In genomic region chr2:85496481-85496880, GRCh38 we compare ENCODE assay signal across 26 cellular contexts. TPM values are rescaled to one million over a fixed set of nuclear protein-coding genes. Genes with fewer than 3 reads are reported as not detected.
A peak's percentile ranks its signal among the peaks of the same experiment; 100 is the strongest.
DNase-seq lines count a peak whose midpoint lies in the region; ATAC-seq, FAIRE-seq and TF ChIP-seq lines count a peak whose summit lies in the region.
"Had no signal": no experiment of that assay in that cellular context is flagged by ENCODE, and none has a peak within 500 bp of the region (broad histone marks: within the 10 kb centered on the region; RNA-seq: fewer than 3 reads in every experiment).

No MANE protein-coding gene starts in this region.

- no peak overlapping the region for H4K91ac ChIP-seq in IMR-90 (ENCODE audit: insufficient read depth, low read depth, low read length)

- H3K4me3 ChIP-seq in A549 (no peak overlapping the region), IMR-90 (ENCODE audit: insufficient read depth, low read depth, low read length) (no peak overlapping the region), K562 (no peak overlapping the region), upper lobe of left lung (no peak overlapping the region)
- H3K4me3 ChIP-seq: BLaER1, GM12878 had no signal

- dilution Hi-C loops in IMR-90 (cut with HindIII; ENCODE audit: low sequenced_read_pairs, unreplicated experiment) = no loop called here

- no peak overlapping the region for H3K14ac ChIP-seq in IMR-90 (replicated peaks; ENCODE audit: low read depth, low read length)

- H3K9ac ChIP-seq in IMR-90 (ENCODE audit: low read depth, low read length) (no peak overlapping the region), K562 (ENCODE audit: insufficient read depth in 1 of 2, low read depth in 2 of 2, low read length in 2 of 2) (peak overlapping the region in 1 of 2 experiments; percentile 23; a peak in 1 of 4 replicates)
- H3K9ac ChIP-seq: BLaER1 had no signal

- no peak overlapping the region for H2BK5ac ChIP-seq in IMR-90 (ENCODE audit: low read depth, low read length, poor library complexity, severe bottlenecking)

- no peak overlapping the region for H3K23ac ChIP-seq in IMR-90 (ENCODE audit: low read depth, low read length)

- H4K8ac ChIP-seq in IMR-90 (ENCODE audit: low read depth in 2 of 2, low read length in 2 of 2) = no peak overlapping the region

- no peak for TF ChIP-seq RAD21 in A549 (conservative IDR thresholded peaks at IDR 0.05 in 1 of 2, IDR thresholded peaks at IDR 0.05 in 1 of 2)
- no peak for TF ChIP-seq RAD21 in IMR-90 (IDR thresholded peaks at IDR 0.05; ENCODE audit: low read length)
- no peak for TF ChIP-seq RAD21 in K562 (CRISPR knock-in tag; conservative IDR thresholded peaks at IDR 0.05 in 1 of 2, IDR thresholded peaks at IDR 0.05 in 1 of 2)

- H3K27ac ChIP-seq in A549 = peak overlapping the region; percentile 17 to 27; a peak in 4 of 6 replicates
- H3K27ac ChIP-seq in IMR-90 (ENCODE audit: insufficient read depth, low read length) = no peak overlapping the region
- H3K27ac ChIP-seq in K562 (ENCODE audit: extremely low read depth, low read depth, low read length) = peak overlapping the region; percentile 60
- H3K27ac ChIP-seq in upper lobe of left lung = no peak overlapping the region
- H3K27ac ChIP-seq: 22Rv1, BLaER1 had no signal

- H3K36me3 ChIP-seq in IMR-90 (ENCODE audit: control insufficient read depth, insufficient read depth, low read length) (no peaks in the 10 kb centered on the region), K562 (ENCODE audit: control insufficient read depth, insufficient read depth, low read length) (no peaks in the 10 kb centered on the region; the same call in 1 of the 3 replicates), upper lobe of left lung (no peaks in the 10 kb centered on the region)
- H3K36me3 ChIP-seq: BE2C, BLaER1 had no signal

- TF ChIP-seq POLR2A in A549 (IDR thresholded peaks at IDR 0.05; ENCODE audit: low read length) (no peak), IMR-90 (IDR thresholded peaks at IDR 0.05; ENCODE audit: low read depth, low read length) (no peak), K562 (conservative IDR thresholded peaks at IDR 0.05) (no peak), erythroblast (IDR thresholded peaks at IDR 0.05; ENCODE audit: low read length) (no peak), upper lobe of left lung (IDR thresholded peaks at IDR 0.05) (no peak)

- DNase-seq in A549 (ENCODE audit: low read depth in 1 of 2, low spot score in 1 of 2) = no peak
- DNase-seq in IMR-90 = no peak
- peak in 1 of 4 experiments; percentile 61 for DNase-seq in K562 (ENCODE audit: extremely low read depth in 1 of 4, low spot score in 3 of 4)
- peak; percentile 24 to 58 for DNase-seq in erythroblast (lab: John Stamatoyannopoulos, UW)
- DNase-seq in kidney tubule cell (ENCODE audit: low spot score) = no peak
- no peak for DNase-seq in activated effector memory CD4-positive, alpha-beta T cell treated with Interleukin-2 at 50 U/mL for 16 hours
- DNase-seq in upper lobe of left lung = no peak
- DNase-seq: ACHN; BE2C; C1 segment of cervical spinal cord; CD4-positive, alpha-beta memory T cell; CD4-positive, CD25-positive, alpha-beta regulatory T cell; CD8-positive, alpha-beta memory T cell; COR-L47; DMS 273 treated with DMSO at 0.1 percent for 48 hours; DMS153; DMS53; DMS79; DND-41; EL; GDM1 had no signal

- BruUV-seq in IMR-90 (replicated peaks; lab: Mats Ljungman, UMichigan) = no TSS peak
- no TSS peak for BruUV-seq in K562 (replicated peaks; lab: Mats Ljungman, UMichigan)

- WGBS in A549 (ENCODE audit: missing lambda C conversion rate) = 93% methylated on average over 1 of the region's 1 CpG
- no CpG with 5 or more reads among the region's 1 CpG for WGBS in IMR-90 (ENCODE audit: extremely low coverage in 2 of 2, insufficient read length in 1 of 2), 2 experiments
- WGBS in K562 (ENCODE audit: insufficient coverage, low coverage, missing lambda C conversion rate) = 15% methylated on average over 1 of the region's 1 CpG
- 100% methylated on average over 1 of the region's 1 CpG for WGBS in upper lobe of left lung, 2 donors

- peaks cover 25% of the 10 kb centered on the region for H3K79me2 ChIP-seq in K562 (ENCODE audit: control insufficient read depth, insufficient read depth, low read length)

- intact Hi-C loops in IMR-90 (cut with micrococcal nuclease) (loop anchor here (5.0 kb wide), 2 partner anchors 41 to 44 kb away; partner anchors contain the start of gene MAT2A), K562 (cut with micrococcal nuclease) (loop anchor here (5.0 kb wide), 1 partner anchor 59 kb away; no protein-coding TSS in a partner anchor)

- no peak overlapping the region for H3K4me2 ChIP-seq in A549
- no peak overlapping the region for H3K4me2 ChIP-seq in IMR-90 (ENCODE audit: low read depth, low read length)
- peak overlapping the region; percentile 70 for H3K4me2 ChIP-seq in K562 (ENCODE audit: insufficient read depth, low read length)
- H3K4me2 ChIP-seq: BLaER1 had no signal

- no peak overlapping the region for H3K56ac ChIP-seq in IMR-90 (ENCODE audit: extremely low read depth, insufficient read depth, low read length)

- TF ChIP-seq CTCF in A549 (IDR thresholded peaks at IDR 0.05) (no peak), IMR-90 (conservative IDR thresholded peaks at IDR 0.05; ENCODE audit: low read depth, low read length) (no peak), K562 (IDR thresholded peaks at IDR 0.05 in 2 of 3, conservative IDR thresholded peaks at IDR 0.05 in 1 of 3; ENCODE audit: insufficient read depth in 2 of 3, low read depth in 1 of 3, low read length in 3 of 3) (no peak), upper lobe of left lung (IDR thresholded peaks at IDR 0.05) (no peak)

- in situ Hi-C loops in IMR-90 (cut with MboI; ENCODE audit: low sequenced_read_pairs) = no loop called here
- in situ Hi-C loops in K562 (cut with MboI) = no loop called here

- peaks cover 23% of the 10 kb centered on the region for H3K4me1 ChIP-seq in A549
- peaks cover 4% of the 10 kb centered on the region; the same call in 1 of the 2 replicates for H3K4me1 ChIP-seq in IMR-90 (ENCODE audit: control insufficient read depth, insufficient read depth, low read length)
- H3K4me1 ChIP-seq in K562 (replicated peaks in 1 of 2; ENCODE audit: control insufficient read depth in 2 of 2, insufficient read depth in 2 of 2, low read length in 2 of 2) = peaks cover 15 to 49% of the 10 kb centered on the region in 2 experiments
- H3K4me1 ChIP-seq in upper lobe of left lung = peaks cover 3 to 9% (median 4%) of the 10 kb centered on the region in 4 donors
- H3K4me1 ChIP-seq: BE2C had no signal

- no peak overlapping the region for H4K5ac ChIP-seq in IMR-90 (ENCODE audit: low read depth, low read length)

- H3K27me3 ChIP-seq in IMR-90 (ENCODE audit: control insufficient read depth, insufficient read depth, low read length) (no peaks in the 10 kb centered on the region), K562 (ENCODE audit: control insufficient read depth in 2 of 2, insufficient read depth in 2 of 2, low read length in 2 of 2) (no peaks in the 10 kb centered on the region), upper lobe of left lung (no peaks in the 10 kb centered on the region)
- H3K27me3 ChIP-seq: BE2C, BLaER1 had no signal

- POLR2A ChIA-PET in A549 (lab: Yijun Ruan, JAX) (no interaction called here), IMR-90 (lab: Charles Lee; ENCODE audit: unreplicated experiment) (no interaction called here), K562 (lab: Yijun Ruan, JAX) (interaction anchor here (0.6 to 3.1 kb wide), 9 partner anchors 11 to 106 kb away, joined by 3 to 16 read pairs (median 3); partner anchors contain the start of gene MAT2A)

- H3K4ac ChIP-seq in IMR-90 (ENCODE audit: low read depth, low read length) = no peak overlapping the region

- no peak overlapping the region for H2AFZ ChIP-seq in IMR-90 (replicated peaks; ENCODE audit: low read length, poor library complexity)
- H2AFZ ChIP-seq in K562 (ENCODE audit: low read depth, low read length) = peak overlapping the region; percentile 48

- no peaks in the 10 kb centered on the region for H3K9me3 ChIP-seq in A549
- H3K9me3 ChIP-seq in IMR-90 (ENCODE audit: control insufficient read depth, insufficient read depth, low read length) = no peaks in the 10 kb centered on the region
- no peaks in the 10 kb centered on the region for H3K9me3 ChIP-seq in K562 (replicated peaks; ENCODE audit: control insufficient read depth, insufficient read depth, low read depth, low read length)
- no peaks in the 10 kb centered on the region for H3K9me3 ChIP-seq in upper lobe of left lung
- H3K9me3 ChIP-seq: BE2C, BLaER1 had no signal

- H2BK120ac ChIP-seq in IMR-90 (ENCODE audit: low read depth, low read length) = no peak overlapping the region

- CTCF ChIA-PET in A549 (lab: Yijun Ruan, JAX) = interaction anchor here (0.6 to 2.0 kb wide), 4 partner anchors 10 to 75 kb away, joined by 3 to 6 read pairs (median 5); no protein-coding TSS in a partner anchor
- CTCF ChIA-PET in IMR-90 (lab: Yijun Ruan, JAX) = no interaction called here
- CTCF ChIA-PET in K562 (lab: Yijun Ruan, JAX; ENCODE audit: low intra/inter-chr PET ratio) = no interaction called here

- H2AK9ac ChIP-seq in IMR-90 (replicated peaks; ENCODE audit: low read depth, low read length, poor library complexity) = no peak overlapping the region

- H4K20me1 ChIP-seq in IMR-90 (ENCODE audit: insufficient read depth, low read length) (no peaks in the 10 kb centered on the region), K562 (replicated peaks; ENCODE audit: control insufficient read depth, insufficient read depth, low read length) (no peaks in the 10 kb centered on the region)
- H4K20me1 ChIP-seq: BLaER1 had no signal

- H3K18ac ChIP-seq in IMR-90 (ENCODE audit: low read depth, low read length) = no peak overlapping the region

- 0 out of 3 replicates have a peak overlapping the region, but pooled peaks have one; percentile 44 for H2BK15ac ChIP-seq in IMR-90 (ENCODE audit: low read depth, low read length)

- FAIRE-seq in A549 (lab: Jason Lieb, UNC) (no peak), K562 (lab: Jason Lieb, UNC) (peak; percentile 46)
- FAIRE-seq: GM12878, GM19239 had no signal

- H2AK5ac ChIP-seq in IMR-90 (ENCODE audit: low read depth, low read length) = no peak overlapping the region

- TF ChIP-seq EP300 in A549 (IDR thresholded peaks at IDR 0.05) (no peak), K562 (IDR thresholded peaks at IDR 0.05; ENCODE audit: low read length) (peak; percentile 51; the same call in 1 of the 2 replicates), upper lobe of left lung (IDR thresholded peaks at IDR 0.05) (no peak)

- no peaks in the 10 kb centered on the region; a peak in 1 of 4 replicates for H3K79me1 ChIP-seq in IMR-90 (ENCODE audit: low read depth in 1 of 2, low read length in 2 of 2)

- 0 out of 2 replicates have a peak overlapping the region, but pooled peaks have one; percentile 49 for H2BK20ac ChIP-seq in IMR-90 (ENCODE audit: low read depth, low read length)

- ATAC-seq in A549 (no peak), IMR-90 (ENCODE audit: low read depth) (no peak), K562 (peak; percentile 11), GM21423 (IDR thresholded peaks at IDR 0.05; ENCODE audit: unreplicated experiment) (no peak), upper lobe of left lung (ENCODE audit: low FRiP score in 2 of 2) (no peak)
- ATAC-seq: GM12878 had no signal

- H3K9me1 ChIP-seq in IMR-90 (ENCODE audit: insufficient read depth, low read length) (peaks cover 10% of the 10 kb centered on the region; the same call in 1 of the 2 replicates), K562 (ENCODE audit: control insufficient read depth, insufficient read depth, low read length) (no peaks in the 10 kb centered on the region)

RNA-seq across cellular contexts. Expression of gene MAT2A, which starts 42.5 kb away (rescaled TPM):
- polyA plus RNA-seq in A549 (2011; rRNA removed) (1,024 and 1,329 TPM in 2 replicates), A549 (2017; fragmentation: RNase III; extraction: RNeasy Plus Mini Kit Qiagen cat#74134 plus additional on column Dnase treatment) (370 to 430 TPM (median 400 TPM) in 3 replicates), IMR-90 (2012; rRNA removed) (158 and 223 TPM in 2 replicates), K562 (2011; rRNA removed) (606 and 1,027 TPM in 2 replicates), K562 (2014; fragmentation: Illumina TruSeq; extraction: Trizol) (324 and 385 TPM in 2 replicates), K562 (2014; fragmentation: Nextera tagmentation; extraction: Ambion mirVana) (100 to 1,000 TPM; 130 to 197 TPM), K562 (2014; rRNA removed) (582 and 610 TPM in 2 replicates)
- polyA plus RNA-seq in A549 (2012; cell fraction: cytosol; rRNA removed) = 197 and 230 TPM in 2 replicates
- polyA plus RNA-seq in A549 (2012; cell fraction: nucleus; rRNA removed) = 533 and 600 TPM in 2 replicates
- polyA minus RNA-seq in A549 (2011; rRNA and poly(A)+ RNA removed) = 421 and 591 TPM in 2 replicates
- total RNA-seq in IMR-90 (2012; rRNA removed) (94.1 and 98.9 TPM in 2 replicates), K562 (2014; rRNA removed) (176 and 192 TPM in 2 replicates), K562 (2014; rRNA removed; fragmentation: Illumina TruSeq; extraction: Trizol) (236 and 242 TPM in 2 replicates), K562 (2015; rRNA removed; fragmentation: Illumina TruSeq; extraction: Trizol) (215 and 240 TPM in 2 replicates), K562 (2021) (376 and 394 TPM in 2 replicates), upper lobe of left lung (100 to 1,000 TPM; 108 to 219 (median 168) TPM)
- 40.6 and 65.5 TPM in 2 replicates for polyA plus RNA-seq in IMR-90 (2012; cell fraction: cytosol; rRNA removed)
- polyA plus RNA-seq in IMR-90 (2012; cell fraction: nucleus; rRNA removed; ENCODE audit: low replicate concordance) = 581 and 1,265 TPM in 2 replicates
- total RNA-seq in K562 (2011; cell fraction: chromatin; rRNA removed; ENCODE audit: low replicate concordance) = 2,702 and 3,157 TPM in 2 replicates
- total RNA-seq in K562 (2011; cell fraction: nucleolus; rRNA removed) = 1,250 and 1,264 TPM in 2 replicates
- 2,042 and 2,843 TPM in 2 replicates for total RNA-seq in K562 (2011; cell fraction: nucleoplasm; rRNA removed)
- 192 and 285 TPM in 2 replicates for polyA plus RNA-seq in K562 (2011; cell fraction: cytosol; rRNA removed)
- 3,295 and 5,994 TPM in 2 replicates for polyA plus RNA-seq in K562 (2011; cell fraction: nucleus; rRNA removed)
- polyA plus RNA-seq in K562 (2012) = 368 and 393 TPM in 2 replicates
- 369 and 549 TPM in 2 replicates for polyA minus RNA-seq in K562 (2011; rRNA and poly(A)+ RNA removed)
- 138 and 165 TPM in 2 replicates for polyA minus RNA-seq in K562 (2011; cell fraction: cytosol; rRNA and poly(A)+ RNA removed)
- polyA minus RNA-seq in K562 (2011; cell fraction: nucleus; rRNA and poly(A)+ RNA removed) = 1,130 and 1,570 TPM in 2 replicates

Comparison
In these comparisons a context has a peak if more than half of its experiments do, and no peak if none do; other contexts are left out.
1. DNase-seq: peak in erythroblast (2 of 2); none in A549 (0 of 2), IMR-90 (single experiment), kidney tubule cell (single experiment), activated effector memory CD4-positive, alpha-beta T cell treated with Interleukin-2 at 50 U/mL for 16 hours (single experiment) and upper lobe of left lung (0 of 2).
2. H3K27ac ChIP-seq: peak in A549 (2 of 2) and K562 (single experiment); none in IMR-90 (single experiment) and upper lobe of left lung (0 of 4).
3. Of the 35 proteins assayed by ChIP-seq in both K562 and A549: peak only in K562: EP300; only in A549: none; in both: none; in neither: 33; mixed calls (peak in some experiments, not most) for 1.